ENCODE assay signal across 1 cellular context in genomic region chr16:19524866-19525723, GRCh38.
TF ChIP-seq lines count a peak whose summit lies in the region.

No MANE protein-coding gene starts in this region.

TF ChIP-seq in HepG2, 621 proteins besides CTCF, POLR2A, EP300 and RAD21 (continued from another document and continues in another):
- no peak for TF ChIP-seq ARID4A (CRISPR knock-in tag; IDR thresholded peaks at IDR 0.05; ENCODE audit: borderline replicate concordance)
- no peak for TF ChIP-seq KAT2B (IDR thresholded peaks at IDR 0.05; ENCODE audit: borderline replicate concordance, low read depth, low read length)
- no peak for TF ChIP-seq MAZ (IDR thresholded peaks at IDR 0.05; ENCODE audit: borderline replicate concordance, low read depth, low read length)
- peak; percentile 37; the same call in 1 of the 2 replicates for TF ChIP-seq MAZ (CRISPR knock-in tag; IDR thresholded peaks at IDR 0.05; ENCODE audit: low read depth)
- TF ChIP-seq ZFP90 (CRISPR knock-in tag; IDR thresholded peaks at IDR 0.05; ENCODE audit: borderline replicate concordance), result no peak
- no peak for TF ChIP-seq ZNF574 (CRISPR knock-in tag; IDR thresholded peaks at IDR 0.05)
- TF ChIP-seq JUND (CRISPR knock-in tag; IDR thresholded peaks at IDR 0.05), result no peak
- no peak for TF ChIP-seq ELK4 (CRISPR knock-in tag; IDR thresholded peaks at IDR 0.05; ENCODE audit: borderline replicate concordance)
- TF ChIP-seq RNF219 (CRISPR knock-in tag; IDR thresholded peaks at IDR 0.05), result 0 out of 2 replicates have a peak, but pooled peaks have one; percentile 38
- TF ChIP-seq ZNF33A (CRISPR knock-in tag; IDR thresholded peaks at IDR 0.05; ENCODE audit: borderline replicate concordance), result no peak
- no peak for TF ChIP-seq ZNF317 (CRISPR knock-in tag; IDR thresholded peaks at IDR 0.05)
- no peak for TF ChIP-seq MBNL3 (CRISPR knock-in tag; conservative IDR thresholded peaks at IDR 0.05)
- 0 out of 2 replicates have a peak, but pooled peaks have one; percentile 15 for TF ChIP-seq SAP130 (CRISPR knock-in tag; IDR thresholded peaks at IDR 0.05; ENCODE audit: low read depth)
- 0 out of 2 replicates have a peak, but pooled peaks have one; percentile 28 for TF ChIP-seq ZBTB43 (CRISPR knock-in tag; conservative IDR thresholded peaks at IDR 0.05)
- 0 out of 2 replicates have a peak, but pooled peaks have one; percentile 33 for TF ChIP-seq ZNF264 (CRISPR knock-in tag; IDR thresholded peaks at IDR 0.05)
- 0 out of 2 replicates have a peak, but pooled peaks have one; percentile 23 for TF ChIP-seq FOXO4 (CRISPR knock-in tag; conservative IDR thresholded peaks at IDR 0.05)
- TF ChIP-seq IKZF5 (CRISPR knock-in tag; IDR thresholded peaks at IDR 0.05), result no peak
- TF ChIP-seq ZNF34 (CRISPR knock-in tag; IDR thresholded peaks at IDR 0.05; ENCODE audit: borderline replicate concordance), result 0 out of 2 replicates have a peak, but pooled peaks have one; percentile 30
- peak; percentile 77; the same call in 1 of the 2 replicates for TF ChIP-seq ZFP36L1 (CRISPR knock-in tag; IDR thresholded peaks at IDR 0.05)
- no peak for TF ChIP-seq ZNF672 (CRISPR knock-in tag; IDR thresholded peaks at IDR 0.05)
- peak; percentile 27; the same call in 1 of the 2 replicates for TF ChIP-seq ZNF777 (CRISPR knock-in tag; IDR thresholded peaks at IDR 0.05)
- TF ChIP-seq HHEX (CRISPR knock-in tag; IDR thresholded peaks at IDR 0.05), result 0 out of 2 replicates have a peak, but pooled peaks have one; percentile 9
- no peak for TF ChIP-seq NPAS2 (CRISPR knock-in tag; IDR thresholded peaks at IDR 0.05; ENCODE audit: borderline replicate concordance)
- no peak for TF ChIP-seq PHF5A (CRISPR knock-in tag; IDR thresholded peaks at IDR 0.05; ENCODE audit: low read depth, unreplicated experiment)
- peak; percentile 51; the same call in 1 of the 2 replicates for TF ChIP-seq NFATC3 (CRISPR knock-in tag; IDR thresholded peaks at IDR 0.05)
- no peak for TF ChIP-seq AHR (CRISPR knock-in tag; IDR thresholded peaks at IDR 0.05)
- peak; percentile 56; the same call in 1 of the 2 replicates for TF ChIP-seq ZSCAN25 (CRISPR knock-in tag; IDR thresholded peaks at IDR 0.05)
- no peak for TF ChIP-seq MED8 (CRISPR knock-in tag; IDR thresholded peaks at IDR 0.05; ENCODE audit: insufficient replicate concordance)
- TF ChIP-seq SP140L (CRISPR knock-in tag; IDR thresholded peaks at IDR 0.05; ENCODE audit: borderline replicate concordance), result no peak
- 0 out of 2 replicates have a peak, but pooled peaks have one; percentile 29 for TF ChIP-seq ZSCAN12 (CRISPR knock-in tag; IDR thresholded peaks at IDR 0.05)
- no peak for TF ChIP-seq ATAD3A (CRISPR knock-in tag; IDR thresholded peaks at IDR 0.05)
- no peak for TF ChIP-seq MIER3 (CRISPR knock-in tag; IDR thresholded peaks at IDR 0.05; ENCODE audit: borderline replicate concordance)
- 0 out of 2 replicates have a peak, but pooled peaks have one; percentile 36 for TF ChIP-seq SNAPC2 (CRISPR knock-in tag; IDR thresholded peaks at IDR 0.05)
- TF ChIP-seq ATF1 (CRISPR knock-in tag; IDR thresholded peaks at IDR 0.05), result 0 out of 2 replicates have a peak, but pooled peaks have one; percentile 33
- TF ChIP-seq MAFF (IDR thresholded peaks at IDR 0.05; ENCODE audit: low read depth, low read length), result no peak
- TF ChIP-seq IKZF1 (IDR thresholded peaks at IDR 0.05), result no peak
- TF ChIP-seq ZNF841 (CRISPR knock-in tag; IDR thresholded peaks at IDR 0.05; ENCODE audit: borderline replicate concordance), result no peak
- no peak for TF ChIP-seq ZNF251 (CRISPR knock-in tag; IDR thresholded peaks at IDR 0.05)
- TF ChIP-seq ZNF33B (CRISPR knock-in tag; IDR thresholded peaks at IDR 0.05), result 0 out of 2 replicates have a peak, but pooled peaks have one; percentile 47
- no peak for TF ChIP-seq ZNF549 (CRISPR knock-in tag; IDR thresholded peaks at IDR 0.05)
- peak; percentile 33; the same call in 1 of the 2 replicates for TF ChIP-seq CEBPG (CRISPR knock-in tag; IDR thresholded peaks at IDR 0.05)
- TF ChIP-seq ZNF629 (CRISPR knock-in tag; conservative IDR thresholded peaks at IDR 0.05), result 0 out of 2 replicates have a peak, but pooled peaks have one; percentile 15
- no peak for TF ChIP-seq ZBTB2 (CRISPR knock-in tag; IDR thresholded peaks at IDR 0.05; ENCODE audit: low read depth)
- TF ChIP-seq ZNF333 (CRISPR knock-in tag; IDR thresholded peaks at IDR 0.05; ENCODE audit: borderline replicate concordance), result no peak
- TF ChIP-seq CEBPB (IDR thresholded peaks at IDR 0.05; ENCODE audit: borderline replicate concordance, low read depth, low read length), result 0 out of 2 replicates have a peak, but pooled peaks have one; percentile 35
- TF ChIP-seq SETDB1 (CRISPR knock-in tag; IDR thresholded peaks at IDR 0.05; ENCODE audit: borderline replicate concordance), result 0 out of 2 replicates have a peak, but pooled peaks have one; percentile 9
- 0 out of 2 replicates have a peak, but pooled peaks have one; percentile 49 for TF ChIP-seq BCL3 (CRISPR knock-in tag; IDR thresholded peaks at IDR 0.05)
- TF ChIP-seq ZBTB38 (CRISPR knock-in tag; IDR thresholded peaks at IDR 0.05), result peak; percentile 88
- TF ChIP-seq ETV6 (CRISPR knock-in tag; conservative IDR thresholded peaks at IDR 0.05), result no peak
- TF ChIP-seq SNAI1 (CRISPR knock-in tag; IDR thresholded peaks at IDR 0.05; ENCODE audit: borderline replicate concordance), result no peak
- TF ChIP-seq ZNF180 (CRISPR knock-in tag; IDR thresholded peaks at IDR 0.05; ENCODE audit: borderline replicate concordance, low read depth), result no peak
